Comparison of ENCODE assay signal across 19 cellular contexts in the genomic region with DNA sequence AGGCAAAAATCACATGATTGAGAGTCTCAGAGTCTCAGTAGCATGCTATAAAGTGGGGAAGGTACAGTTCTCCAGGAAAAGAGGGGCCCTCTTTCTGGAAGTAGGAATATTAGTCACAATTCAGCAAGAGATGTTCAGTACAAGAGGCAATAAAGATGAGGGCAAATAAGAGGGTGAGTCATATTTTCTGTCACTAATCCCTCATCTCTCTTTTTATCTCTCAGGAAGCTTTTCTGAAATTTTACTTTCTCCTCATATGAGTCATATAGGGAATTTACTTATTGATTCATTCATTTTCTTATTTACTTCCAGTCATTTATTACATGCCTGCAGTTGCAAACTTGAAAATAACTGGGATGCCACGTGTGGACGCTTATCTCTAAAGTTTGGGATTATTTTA. TPM values are rescaled to one million over a fixed set of nuclear protein-coding genes. Genes with fewer than 3 reads are reported as not detected.
A peak's percentile ranks its signal among the peaks of the same experiment; 100 is the strongest.
DNase-seq lines count a peak whose midpoint lies in the region; ATAC-seq and TF ChIP-seq lines count a peak whose summit lies in the region.
"Had no signal": no experiment of that assay in that cellular context is flagged by ENCODE, and none has a peak within 500 bp of the region (broad histone marks: within the 10 kb centered on the region; RNA-seq: fewer than 3 reads in every experiment).

No MANE protein-coding gene starts in this region.

- BruUV-seq in mammary epithelial cell (replicated peaks; lab: Mats Ljungman, UMichigan): no TSS peak

- H3K9ac ChIP-seq in mammary epithelial cell (ENCODE audit: insufficient read depth, low read length): no peak overlapping the region

- CTCF ChIA-PET in mammary epithelial cell (lab: Charles Lee; ENCODE audit: low non-redundant PET): no interaction called here

- in situ Hi-C loops in mammary epithelial cell (cut with MboI; ENCODE audit: low sequenced_read_pairs in 2 of 2): no loop called here

- dilution Hi-C loops in mammary epithelial cell (cut with HindIII; ENCODE audit: low sequenced_read_pairs): no loop called here

- H3K79me2 ChIP-seq in mammary epithelial cell (ENCODE audit: insufficient read depth, low read length): no peaks in the 10 kb centered on the region

- H3K4me2 ChIP-seq in mammary epithelial cell (ENCODE audit: insufficient read depth, low read depth, low read length): no peak overlapping the region

- no peak overlapping the region for H2AFZ ChIP-seq in mammary epithelial cell (ENCODE audit: low read depth, low read length)

- intact Hi-C loops in mammary epithelial cell (cut with micrococcal nuclease): no loop called here

- WGBS in mammary epithelial cell (ENCODE audit: low coverage, missing lambda C conversion rate): 71% methylated on average over 2 of the region's 2 CpGs
- no CpG with 5 or more reads among the region's 2 CpGs for WGBS in mesodermal cell (ENCODE audit: insufficient coverage in 2 of 2), 2 experiments

- DNase-seq in COLO829 (ENCODE audit: low spot score): peak; percentile 51
- DNase-seq in HT1080 (ENCODE audit: low read depth): peak; percentile 77
- DNase-seq in mammary epithelial cell: peak; percentile 8
- no peak for DNase-seq in DMS153 (lab: John Stamatoyannopoulos, UW)
- no peak for DNase-seq in NCI-H2029 (lab: John Stamatoyannopoulos, UW)
- no peak for DNase-seq in kidney glomerular epithelial cell (lab: John Stamatoyannopoulos, UW)
- DNase-seq: activated CD8-positive, alpha-beta T cell treated with anti-CD3 and anti-CD28 coated beads for 36 hours; aorta; dermis blood vessel endothelial cell; hypothalamus; naive B cell; NCI-H187; NCI-H69 had no signal

- H3K36me3 ChIP-seq in mammary epithelial cell (ENCODE audit: insufficient read depth, low read length): no peaks in the 10 kb centered on the region
- H3K36me3 ChIP-seq in mesodermal cell (ENCODE audit: control insufficient read depth, insufficient read depth, low read length): no peaks in the 10 kb centered on the region
- H3K36me3 ChIP-seq: esophagus muscularis mucosa, prostate gland had no signal

- H3K4me1 ChIP-seq in mammary epithelial cell (ENCODE audit: insufficient read depth, low read length): no peaks in the 10 kb centered on the region
- peaks cover 12% of the 10 kb centered on the region for H3K4me1 ChIP-seq in mesodermal cell (ENCODE audit: control insufficient read depth, insufficient read depth, low read length, poor library complexity, severe bottlenecking)
- H3K4me1 ChIP-seq: esophagus muscularis mucosa, prostate gland had no signal

- H3K27me3 ChIP-seq in mammary epithelial cell (ENCODE audit: insufficient read depth, low read length): no peaks in the 10 kb centered on the region
- H3K27me3 ChIP-seq: esophagus muscularis mucosa had no signal

- ATAC-seq in GM21619 (IDR thresholded peaks at IDR 0.05; ENCODE audit: unreplicated experiment): no peak
- ATAC-seq: activated CD8-positive, alpha-beta T cell treated with anti-CD3 and anti-CD28 coated beads for 36 hours had no signal

- H3K9me3 ChIP-seq in mammary epithelial cell (replicated peaks; ENCODE audit: insufficient read depth, low read length) (no peaks in the 10 kb centered on the region), mesodermal cell (ENCODE audit: control insufficient read depth, low read length) (no peaks in the 10 kb centered on the region)
- H3K9me3 ChIP-seq: esophagus muscularis mucosa, prostate gland had no signal

- H3K4me3 ChIP-seq in mammary epithelial cell (replicated peaks in 1 of 3; ENCODE audit: insufficient read depth in 1 of 3, low read depth in 2 of 3, low read length in 3 of 3) (no peak overlapping the region), mesodermal cell (ENCODE audit: extremely low read depth, insufficient read depth, low read length, poor library complexity, severe bottlenecking) (no peak overlapping the region)
- H3K4me3 ChIP-seq: esophagus muscularis mucosa, prostate gland had no signal

- no peaks in the 10 kb centered on the region for H4K20me1 ChIP-seq in mammary epithelial cell (ENCODE audit: insufficient read depth, low read length)

- no peak overlapping the region for H3K27ac ChIP-seq in mammary epithelial cell (ENCODE audit: insufficient read depth, low read depth, low read length)
- peak overlapping the region; percentile 42 for H3K27ac ChIP-seq in mesodermal cell (ENCODE audit: low read depth, low read length, severe bottlenecking)
- H3K27ac ChIP-seq: esophagus muscularis mucosa, HL-60, prostate gland had no signal

- no peak for TF ChIP-seq CTCF in mammary epithelial cell (conservative IDR thresholded peaks at IDR 0.05 in 1 of 2, IDR thresholded peaks at IDR 0.05 in 1 of 2; ENCODE audit: extremely low read depth in 1 of 2, insufficient read depth in 1 of 2, low read depth in 1 of 2, low read length in 2 of 2)

RNA-seq across cellular contexts. Expression of gene NXPE1, which starts 3.4 kb away (rescaled TPM):
- total RNA-seq in HT1080 (2014; rRNA removed; shearing (Covaris generic)): not detected in 2 replicates
- polyA plus RNA-seq in HT1080 (2015; cell fraction: cytosol; rRNA removed): not detected in 2 replicates
- not detected in 2 replicates for polyA plus RNA-seq in HT1080 (2015; cell fraction: nucleus; rRNA removed)
- not detected for total RNA-seq in mammary epithelial cell
- polyA plus RNA-seq in mammary epithelial cell: not detected
- polyA minus RNA-seq in mammary epithelial cell: not detected
- polyA plus RNA-seq in mesodermal cell (2013, experiment 1 of 2): not detected
- polyA plus RNA-seq in mesodermal cell (2013, experiment 2 of 2): not detected
- total RNA-seq: activated CD8-positive, alpha-beta T cell treated with anti-CD3 and anti-CD28 coated beads for 36 hours; aorta; dermis blood vessel endothelial cell; esophagus muscularis mucosa; subcutaneous adipose tissue had no signal

RNA-seq across cellular contexts. Expression of gene NXPE4, which starts 32.5 kb away (rescaled TPM):
- not detected in 2 replicates for total RNA-seq in HT1080 (2014; rRNA removed; shearing (Covaris generic))
- polyA plus RNA-seq in HT1080 (2015; cell fraction: cytosol; rRNA removed): 0.06 TPM in 1 of 2 replicates, not detected in the other
- polyA plus RNA-seq in HT1080 (2015; cell fraction: nucleus; rRNA removed): 0.07 TPM in 1 of 2 replicates, not detected in the other
- not detected for total RNA-seq in mammary epithelial cell
- polyA plus RNA-seq in mammary epithelial cell: not detected
- not detected for polyA minus RNA-seq in mammary epithelial cell
- polyA plus RNA-seq in mesodermal cell (2013, experiment 1 of 2): not detected
- not detected for polyA plus RNA-seq in mesodermal cell (2013, experiment 2 of 2)
- total RNA-seq: activated CD8-positive, alpha-beta T cell treated with anti-CD3 and anti-CD28 coated beads for 36 hours; dermis blood vessel endothelial cell; esophagus muscularis mucosa had no signal

Comparison
In these comparisons a context has a peak if more than half of its experiments do, and no peak if none do; other contexts are left out.
1. DNase-seq: peak in COLO829 (single experiment), HT1080 (single experiment) and mammary epithelial cell (single experiment); none in DMS153 (single experiment), NCI-H2029 (single experiment) and kidney glomerular epithelial cell (single experiment).